Comparison of ENCODE assay signal across 8 cellular contexts in the genomic region with DNA sequence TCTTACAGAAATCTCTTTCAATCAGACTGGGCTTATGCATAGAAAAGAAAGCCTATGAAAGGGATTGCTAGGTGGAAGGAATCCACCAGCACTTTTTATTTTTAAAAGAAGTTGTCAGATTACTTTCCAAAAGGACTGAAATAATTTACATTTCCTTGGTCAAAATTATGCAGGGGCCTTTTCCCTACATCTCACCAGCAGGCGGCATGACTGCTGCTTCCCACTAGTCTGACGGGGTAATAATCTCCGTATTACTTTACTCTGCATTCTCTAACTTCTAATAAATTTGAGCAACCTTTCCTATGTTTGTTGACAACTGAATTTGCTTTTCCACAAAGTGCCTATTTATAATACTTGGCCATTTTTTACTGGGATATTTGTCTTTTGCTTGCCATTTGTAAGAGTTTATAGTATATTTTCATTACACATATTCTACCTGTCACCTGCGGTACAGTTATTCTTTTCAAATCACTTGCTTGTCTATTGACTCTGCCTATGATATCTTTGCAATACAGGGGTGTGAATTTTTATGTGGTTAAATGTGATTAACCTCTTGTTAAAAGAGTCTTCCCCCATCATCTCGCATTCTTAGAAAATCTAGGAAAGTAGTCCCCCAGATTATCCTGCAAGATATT. TPM values are rescaled to one million over a fixed set of nuclear protein-coding genes. Genes with fewer than 3 reads are reported as not detected.
DNase-seq lines count a peak whose midpoint lies in the region; ATAC-seq and TF ChIP-seq lines count a peak whose summit lies in the region.

No MANE protein-coding gene starts in this region.

- no peaks in the 10 kb centered on the region for H3K9me3 ChIP-seq in AG04450 (ENCODE audit: control insufficient read depth, insufficient read depth, low read length)

- CTCF ChIA-PET in AG04450 (lab: Charles Lee) = no interaction called here

- H3K4me3 Mint-ChIP-seq in glutamatergic neuron (ENCODE audit: unreplicated experiment) = no peak overlapping the region

- POLR2A ChIA-PET in AG04450 (lab: Yijun Ruan, JAX) = no interaction called here

- peaks cover 22% of the 10 kb centered on the region for H3K4me1 Mint-ChIP-seq in glutamatergic neuron (ENCODE audit: low read depth, unreplicated experiment)

- TF ChIP-seq POLR2A in GM18505 (IDR thresholded peaks at IDR 0.05; ENCODE audit: borderline replicate concordance, extremely low read depth, insufficient read depth, insufficient read length) = no peak

- peaks cover 3% of the 10 kb centered on the region for H3K27me3 ChIP-seq in AG04450 (ENCODE audit: control insufficient read depth, insufficient read depth, low read length)

- H3K27me3 Mint-ChIP-seq in glutamatergic neuron (ENCODE audit: unreplicated experiment) = peaks cover 3% of the 10 kb centered on the region

- no peak overlapping the region for H3K27ac ChIP-seq in AG04450 (ENCODE audit: low read depth, low read length)

- no peak overlapping the region for H3K4me3 ChIP-seq in AG04450 (ENCODE audit: low read depth, low read length)

- TF ChIP-seq CTCF in AG04450 (IDR thresholded peaks at IDR 0.05; ENCODE audit: low read depth, low read length) (peak; percentile 84), GM10266 (IDR thresholded peaks at IDR 0.05; ENCODE audit: control insufficient read depth, insufficient read depth, low read depth, missing control alignments) (peak; percentile 43), glutamatergic neuron (IDR thresholded peaks at IDR 0.05; ENCODE audit: partially characterized antibody, unreplicated experiment) (peak; percentile 76)

- peaks cover 11% of the 10 kb centered on the region for H3K9me3 Mint-ChIP-seq in glutamatergic neuron (ENCODE audit: unreplicated experiment)

- no peaks in the 10 kb centered on the region for H3K36me3 Mint-ChIP-seq in glutamatergic neuron (ENCODE audit: unreplicated experiment)

- no peak overlapping the region for H3K27ac Mint-ChIP-seq in glutamatergic neuron (ENCODE audit: unreplicated experiment)

- intact Hi-C loops in posterior vena cava (cut with DNase I) = loop anchor here (5.0 to 10.0 kb wide), 4 partner anchors 753 to 998 kb away; no protein-coding TSS in a partner anchor

- DNase-seq in AG04450 (ENCODE audit: low read depth, low spot score) (no peak), GM10266 (ENCODE audit: extremely low spot score) (no peak), RKO (ENCODE audit: low spot score) (peak; percentile 43), glutamatergic neuron (peak; percentile 31), NCI-H446 treated with DMSO at 0.1 percent for 48 hours (lab: John Stamatoyannopoulos, UW) (no peak), mucosa of gallbladder (ENCODE audit: low spot score) (no peak), posterior vena cava (ENCODE audit: low spot score) (no peak)

- no peak for ATAC-seq in GM18505 (IDR thresholded peaks at IDR 0.05; ENCODE audit: unreplicated experiment)

RNA-seq across cellular contexts. Expression of a gene that starts 51.9 kb away (rescaled TPM):
- 27.7 and 35.0 TPM in 2 replicates for polyA plus RNA-seq in AG04450 (2011; rRNA removed)
- 31.2 and 54.3 TPM in 2 replicates for polyA minus RNA-seq in AG04450 (2011; rRNA and poly(A)+ RNA removed)
- 63.4 TPM for total RNA-seq in glutamatergic neuron (ENCODE audit: unreplicated experiment)
- total RNA-seq in mucosa of gallbladder = 48.5 TPM
- 10 to 100 TPM; 49.4 to 57.8 TPM for total RNA-seq in posterior vena cava

Comparison
In these comparisons a context has a peak if more than half of its experiments do, and no peak if none do; other contexts are left out.
1. DNase-seq: peak in RKO (single experiment) and glutamatergic neuron (single experiment); none in AG04450 (single experiment), GM10266 (single experiment), NCI-H446 treated with DMSO at 0.1 percent for 48 hours (single experiment), mucosa of gallbladder (single experiment) and posterior vena cava (single experiment).
2. Peak in every context shown above with its lines, with median percentiles within 50 percentile points of each other: CTCF ChIP-seq.